ENCODE assay signal across 15 cellular contexts in genomic region chr10:13815766-13816165, GRCh38.
DNase-seq lines count a peak whose midpoint lies in the region; ATAC-seq and TF ChIP-seq lines count a peak whose summit lies in the region.
"Had no signal": no experiment of that assay in that cellular context is flagged by ENCODE, and none has a peak within 500 bp of the region (broad histone marks: within the 10 kb centered on the region; RNA-seq: fewer than 3 reads in every experiment).

No MANE protein-coding gene starts in this region.

- no peak overlapping the region for H3K9ac ChIP-seq in mesenchymal stem cell (ENCODE audit: low read length)
- H3K9ac ChIP-seq: parathyroid adenoma had no signal

- TF ChIP-seq POLR2A in uterus (IDR thresholded peaks at IDR 0.05), result no peak

- H3K79me1 ChIP-seq in mesenchymal stem cell (replicated peaks; ENCODE audit: low read length, poor library complexity, severe bottlenecking), result peaks cover 25% of the 10 kb centered on the region

- BruUV-seq in Panc1 (replicated peaks; lab: Mats Ljungman, UMichigan), result no TSS peak

- no peak overlapping the region for H3K27ac ChIP-seq in Panc1 (ENCODE audit: low read length)
- peak overlapping the region; percentile 30 to 46 for H3K27ac ChIP-seq in coronary artery
- H3K27ac ChIP-seq in mesenchymal stem cell (ENCODE audit: low read length, poor library complexity, severe bottlenecking), result peak overlapping the region; percentile 4
- no peak overlapping the region for H3K27ac ChIP-seq in uterus
- H3K27ac ChIP-seq: parathyroid adenoma had no signal

- H2BK120ac ChIP-seq in mesenchymal stem cell (ENCODE audit: low read depth, low read length), result no peak overlapping the region

- no peak overlapping the region for H4K91ac ChIP-seq in mesenchymal stem cell (ENCODE audit: low read length)

- POLR2A ChIA-PET in Panc1 (lab: Charles Lee), result no interaction called here

- H3K4me1 ChIP-seq in Panc1 (ENCODE audit: control insufficient read depth, insufficient read depth, low read length) (no peaks in the 10 kb centered on the region), mesenchymal stem cell (ENCODE audit: control insufficient read depth, insufficient read depth, low read depth, low read length) (peaks cover 6% of the 10 kb centered on the region), uterus (no peaks in the 10 kb centered on the region)
- H3K4me1 ChIP-seq: parathyroid adenoma had no signal

- no peak for TF ChIP-seq CTCF in AG10803 (conservative IDR thresholded peaks at IDR 0.05; ENCODE audit: low read length)
- TF ChIP-seq CTCF in Panc1 (IDR thresholded peaks at IDR 0.05), result no peak
- TF ChIP-seq CTCF in coronary artery (IDR thresholded peaks at IDR 0.05), result no peak
- no peak for TF ChIP-seq CTCF in uterus (IDR thresholded peaks at IDR 0.05)

- peak overlapping the region in 1 of 2 experiments; percentile 85 for H2BK12ac ChIP-seq in mesenchymal stem cell (ENCODE audit: low read length in 2 of 2)

- H3K23ac ChIP-seq in mesenchymal stem cell (ENCODE audit: low read length in 2 of 2), result no peak overlapping the region

- H2AFZ ChIP-seq in mesenchymal stem cell (ENCODE audit: low read depth, low read length), result no peak overlapping the region
- H2AFZ ChIP-seq: parathyroid adenoma had no signal

- H2BK15ac ChIP-seq in mesenchymal stem cell (ENCODE audit: low read depth, poor library complexity, severe bottlenecking), result no peak overlapping the region

- ATAC-seq in Panc1, result no peak
- ATAC-seq in left ventricle myocardium superior, result no peak
- ATAC-seq: GM12878 had no signal

- peak overlapping the region in 1 of 2 experiments; percentile 69 for H3K18ac ChIP-seq in mesenchymal stem cell (ENCODE audit: low read depth in 1 of 2, low read length in 2 of 2)

- H3K4ac ChIP-seq in mesenchymal stem cell (ENCODE audit: low read depth in 1 of 2, low read length in 2 of 2), result peak overlapping the region in 1 of 2 experiments; percentile 35

- H3K14ac ChIP-seq in mesenchymal stem cell (ENCODE audit: low read length in 2 of 2), result no peak overlapping the region

- no peak overlapping the region for H3K4me2 ChIP-seq in mesenchymal stem cell (ENCODE audit: low read length, poor library complexity, severe bottlenecking)

- H3K4me3 ChIP-seq in AG10803 (ENCODE audit: low read length) (no peak overlapping the region), Panc1 (ENCODE audit: low read depth in 2 of 2, low read length in 2 of 2) (no peak overlapping the region), coronary artery (no peak overlapping the region), mesenchymal stem cell (ENCODE audit: insufficient read depth in 1 of 2, low read depth in 1 of 2, low read length in 2 of 2) (no peak overlapping the region), uterus (no peak overlapping the region)
- H3K4me3 ChIP-seq: ascending aorta, GM12878, Peyer's patch had no signal

- H3K9me3 ChIP-seq in Panc1 (ENCODE audit: control insufficient read depth, insufficient read depth, low read depth, low read length), result no peaks in the 10 kb centered on the region
- peaks cover 3% of the 10 kb centered on the region for H3K9me3 ChIP-seq in mesenchymal stem cell (ENCODE audit: control insufficient read depth, low read length)
- H3K9me3 ChIP-seq in uterus, result no peaks in the 10 kb centered on the region
- H3K9me3 ChIP-seq: ascending aorta, Peyer's patch had no signal

- in situ Hi-C loops in Panc1 (cut with HindIII; ENCODE audit: low pct_unique_long_range_greater_than_20kb, low sequenced_read_pairs), result no loop called here

- H3K27me3 ChIP-seq in Panc1 (ENCODE audit: control insufficient read depth, insufficient read depth, low read length), result no peaks in the 10 kb centered on the region
- no peaks in the 10 kb centered on the region for H3K27me3 ChIP-seq in mesenchymal stem cell (ENCODE audit: control insufficient read depth in 1 of 2, insufficient read depth in 1 of 2, low read length in 2 of 2)
- H3K27me3 ChIP-seq in uterus, result no peaks in the 10 kb centered on the region
- H3K27me3 ChIP-seq: ascending aorta, Peyer's patch had no signal

- intact Hi-C loops in Panc1 (cut with micrococcal nuclease; ENCODE audit: unreplicated experiment) (no loop called here), uterus (cut with DNase I; ENCODE audit: low total_unique reads) (no loop called here), left ventricle myocardium superior (cut with micrococcal nuclease) (no loop called here)

- CTCF ChIA-PET in Panc1 (lab: Charles Lee), result no interaction called here

- DNase-seq in AG10803 (ENCODE audit: low read depth), result peak; percentile 49
- peak; percentile 38 for DNase-seq in Panc1 (ENCODE audit: low read depth, low spot score)
- DNase-seq in coronary artery (ENCODE audit: low spot score), result no peak
- DNase-seq in mesenchymal stem cell, result peak; percentile 75
- no peak for DNase-seq in uterus
- no peak for DNase-seq in left ventricle myocardium superior
- DNase-seq in 8988T, result no peak
- no peak for DNase-seq in T-helper 1 cell
- DNase-seq: activated CD4-positive, alpha-beta T cell treated with anti-CD3 and anti-CD28 coated beads, Interleukin-2, amount 10 ng/mL, durations not matched to agents 24 days and 14 days; NCI-H1436 treated with DMSO at 0.1 percent for 48 hours; NCI-H510A; Peyer's patch had no signal

- no peak overlapping the region for H2AK5ac ChIP-seq in mesenchymal stem cell (ENCODE audit: low read length, severe bottlenecking)

- no peak overlapping the region for H4K8ac ChIP-seq in mesenchymal stem cell (ENCODE audit: low read length)

- H3K36me3 ChIP-seq in Panc1 (ENCODE audit: control insufficient read depth, insufficient read depth, low read length) (no peaks in the 10 kb centered on the region), mesenchymal stem cell (ENCODE audit: control insufficient read depth in 1 of 2, insufficient read depth in 2 of 2, low read depth in 1 of 2, low read length in 2 of 2) (no peaks in the 10 kb centered on the region), uterus (no peaks in the 10 kb centered on the region)
- H3K36me3 ChIP-seq: ascending aorta, Peyer's patch had no signal

- H2BK5ac ChIP-seq in mesenchymal stem cell (ENCODE audit: low read depth, low read length, poor library complexity, severe bottlenecking), result no peak overlapping the region

Comparison
In these comparisons a context has a peak if more than half of its experiments do, and no peak if none do; other contexts are left out.
1. DNase-seq: peak in AG10803 (single experiment), Panc1 (single experiment) and mesenchymal stem cell (single experiment); none in coronary artery (single experiment), uterus (0 of 2), left ventricle myocardium superior (single experiment), 8988T (single experiment) and T-helper 1 cell (0 of 5).
2. H3K27ac ChIP-seq: peak in coronary artery (2 of 2) and mesenchymal stem cell (single experiment); none in Panc1 (single experiment) and uterus (0 of 2).